Comparison of ENCODE assay signal across 8 cellular contexts in genomic region chr11:14075118-14075601, GRCh38.
DNase-seq lines count a peak whose midpoint lies in the region; ATAC-seq and TF ChIP-seq lines count a peak whose summit lies in the region.

No MANE protein-coding gene starts in this region.

- no peaks in the 10 kb centered on the region for H3K4me1 ChIP-seq in Peyer's patch
- H3K4me1 ChIP-seq in naive thymus-derived CD4-positive, alpha-beta T cell (ENCODE audit: control insufficient read depth in 2 of 2, insufficient read depth in 2 of 2, low read length in 2 of 2) = peaks cover 0 to 63% of the 10 kb centered on the region in 2 donors

- POLR2A ChIA-PET in naive thymus-derived CD4-positive, alpha-beta T cell (lab: Charles Lee) = interaction anchor here (1.0 to 1.4 kb wide), 5 partner anchors 10 to 206 kb away, joined by 3 to 6 read pairs (median 4); no protein-coding TSS in a partner anchor

- peak overlapping the region; percentile 49 to 90 (median 74) for H3K4me3 Mint-ChIP-seq in naive thymus-derived CD4-positive, alpha-beta T cell

- H3K36me3 Mint-ChIP-seq in naive thymus-derived CD4-positive, alpha-beta T cell = no peaks in the 10 kb centered on the region

- H3K27ac Mint-ChIP-seq in naive thymus-derived CD4-positive, alpha-beta T cell = peak overlapping the region; percentile 56 to 94 (median 88)

- H3K27me3 ChIP-seq in Peyer's patch = no peaks in the 10 kb centered on the region
- H3K27me3 ChIP-seq in naive thymus-derived CD4-positive, alpha-beta T cell (ENCODE audit: control insufficient read depth in 2 of 2, insufficient read depth in 2 of 2, low read length in 2 of 2) = no peaks in the 10 kb centered on the region

- peaks cover 0 to 2% (median 0%) of the 10 kb centered on the region in 11 donors for H3K9me3 Mint-ChIP-seq in naive thymus-derived CD4-positive, alpha-beta T cell

- H3K4me1 Mint-ChIP-seq in naive thymus-derived CD4-positive, alpha-beta T cell = peaks cover 43 to 74% (median 67%) of the 10 kb centered on the region in 7 donors

- no peak for TF ChIP-seq CTCF in Peyer's patch (IDR thresholded peaks at IDR 0.05)

- H3K27me3 Mint-ChIP-seq in naive thymus-derived CD4-positive, alpha-beta T cell = peaks cover 0 to 21% (median 0%) of the 10 kb centered on the region in 5 donors

- no peak for TF ChIP-seq POLR2A in Peyer's patch (IDR thresholded peaks at IDR 0.05)

- H3K4me3 ChIP-seq in Peyer's patch = peak overlapping the region in 2 of 4 donors; percentile 16 to 20
- peak overlapping the region; percentile 39 for H3K4me3 ChIP-seq in naive thymus-derived CD4-positive, alpha-beta T cell (ENCODE audit: low read length)

- intact Hi-C loops in naive thymus-derived CD4-positive, alpha-beta T cell (cut with micrococcal nuclease) = loop anchor here (1.0 to 10.0 kb wide), 12 partner anchors 10 to 830 kb away; partner anchors contain the start of gene FAR1 (in 1 of the 2)
- intact Hi-C loops in sciatic nerve (cut with DNase I) = no loop called here

- H3K27ac ChIP-seq in Peyer's patch = peak overlapping the region in 2 of 4 donors; percentile 30 to 58
- H3K27ac ChIP-seq in naive thymus-derived CD4-positive, alpha-beta T cell (ENCODE audit: low read depth, low read length) = peak overlapping the region; percentile 11

- ATAC-seq in naive thymus-derived CD4-positive, alpha-beta T cell = peak; percentile 94
- ATAC-seq in sciatic nerve = no peak
- no peak for ATAC-seq in GM18868 (IDR thresholded peaks at IDR 0.05; ENCODE audit: unreplicated experiment)

- CTCF ChIA-PET in naive thymus-derived CD4-positive, alpha-beta T cell (lab: Charles Lee) = interaction anchor here (0.9 to 1.2 kb wide), 2 partner anchors 73 to 123 kb away, joined by 3 read pairs; no protein-coding TSS in a partner anchor

- no peaks in the 10 kb centered on the region for H3K9me3 ChIP-seq in Peyer's patch
- no peaks in the 10 kb centered on the region for H3K9me3 ChIP-seq in naive thymus-derived CD4-positive, alpha-beta T cell (ENCODE audit: control insufficient read depth in 2 of 3, low read length in 3 of 3)

- H3K36me3 ChIP-seq in Peyer's patch = no peaks in the 10 kb centered on the region
- no peaks in the 10 kb centered on the region for H3K36me3 ChIP-seq in naive thymus-derived CD4-positive, alpha-beta T cell (ENCODE audit: control insufficient read depth in 2 of 3, insufficient read depth in 3 of 3, low read length in 3 of 3)

- DNase-seq in A172 (ENCODE audit: low spot score) = peak; percentile 44
- peak in 2 of 3 donors; percentile 33 to 57 for DNase-seq in Peyer's patch
- peak; percentile 23 to 26 for DNase-seq in activated T-helper 1 cell treated with anti-CD3 and anti-CD28 coated beads, Interleukin-2, amount 50 U/mL, for 16 hours (ENCODE audit: low read depth in 1 of 2, low spot score in 1 of 2)
- DNase-seq in naive thymus-derived CD4-positive, alpha-beta T cell = peak; percentile 8 to 79 (median 67)
- DNase-seq in NCI-H146 treated with DMSO at 0.1 percent for 48 hours (lab: John Stamatoyannopoulos, UW; ENCODE audit: unreplicated experiment) = no peak
- DNase-seq in sciatic nerve (ENCODE audit: low spot score) = no peak
- no peak for DNase-seq in dedifferentiated amniotic fluid mesenchymal stem cell (ENCODE audit: extremely low spot score)

Comparison
In these comparisons a context has a peak if more than half of its experiments do, and no peak if none do; other contexts are left out.
1. DNase-seq: peak in A172 (single experiment), Peyer's patch (2 of 3), activated T-helper 1 cell treated with anti-CD3 and anti-CD28 coated beads, Interleukin-2, amount 50 U/mL, for 16 hours (2 of 2) and naive thymus-derived CD4-positive, alpha-beta T cell (9 of 9); none in NCI-H146 treated with DMSO at 0.1 percent for 48 hours (single experiment), sciatic nerve (single experiment) and dedifferentiated amniotic fluid mesenchymal stem cell (single experiment).